Comparison of ENCODE assay signal across 1 cellular context in the genomic region with DNA sequence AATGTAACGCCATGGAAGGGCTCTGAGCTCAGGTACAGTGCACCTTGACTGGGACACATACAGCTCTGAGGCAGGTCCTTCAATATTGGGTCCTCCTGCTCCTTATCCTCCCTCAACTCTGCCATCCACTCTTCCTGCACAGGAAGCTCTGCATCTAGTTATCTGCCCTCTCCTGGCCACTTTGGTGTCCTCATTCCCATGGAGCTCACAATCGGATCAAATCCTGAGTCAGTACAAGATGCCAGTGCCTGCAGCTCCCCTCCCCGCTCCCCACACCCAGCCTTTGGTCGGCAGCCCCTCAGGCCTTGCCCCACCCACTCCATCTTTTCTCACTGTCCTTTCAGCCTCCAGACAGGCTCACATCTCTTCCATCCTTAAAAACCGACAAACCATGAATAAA.
TF ChIP-seq lines count a peak whose summit lies in the region.

No MANE protein-coding gene starts in this region.

TF ChIP-seq in GM23338, 12 proteins besides CTCF, POLR2A, EP300 and RAD21 (continued from another document):
- TF ChIP-seq, protein P1, sequence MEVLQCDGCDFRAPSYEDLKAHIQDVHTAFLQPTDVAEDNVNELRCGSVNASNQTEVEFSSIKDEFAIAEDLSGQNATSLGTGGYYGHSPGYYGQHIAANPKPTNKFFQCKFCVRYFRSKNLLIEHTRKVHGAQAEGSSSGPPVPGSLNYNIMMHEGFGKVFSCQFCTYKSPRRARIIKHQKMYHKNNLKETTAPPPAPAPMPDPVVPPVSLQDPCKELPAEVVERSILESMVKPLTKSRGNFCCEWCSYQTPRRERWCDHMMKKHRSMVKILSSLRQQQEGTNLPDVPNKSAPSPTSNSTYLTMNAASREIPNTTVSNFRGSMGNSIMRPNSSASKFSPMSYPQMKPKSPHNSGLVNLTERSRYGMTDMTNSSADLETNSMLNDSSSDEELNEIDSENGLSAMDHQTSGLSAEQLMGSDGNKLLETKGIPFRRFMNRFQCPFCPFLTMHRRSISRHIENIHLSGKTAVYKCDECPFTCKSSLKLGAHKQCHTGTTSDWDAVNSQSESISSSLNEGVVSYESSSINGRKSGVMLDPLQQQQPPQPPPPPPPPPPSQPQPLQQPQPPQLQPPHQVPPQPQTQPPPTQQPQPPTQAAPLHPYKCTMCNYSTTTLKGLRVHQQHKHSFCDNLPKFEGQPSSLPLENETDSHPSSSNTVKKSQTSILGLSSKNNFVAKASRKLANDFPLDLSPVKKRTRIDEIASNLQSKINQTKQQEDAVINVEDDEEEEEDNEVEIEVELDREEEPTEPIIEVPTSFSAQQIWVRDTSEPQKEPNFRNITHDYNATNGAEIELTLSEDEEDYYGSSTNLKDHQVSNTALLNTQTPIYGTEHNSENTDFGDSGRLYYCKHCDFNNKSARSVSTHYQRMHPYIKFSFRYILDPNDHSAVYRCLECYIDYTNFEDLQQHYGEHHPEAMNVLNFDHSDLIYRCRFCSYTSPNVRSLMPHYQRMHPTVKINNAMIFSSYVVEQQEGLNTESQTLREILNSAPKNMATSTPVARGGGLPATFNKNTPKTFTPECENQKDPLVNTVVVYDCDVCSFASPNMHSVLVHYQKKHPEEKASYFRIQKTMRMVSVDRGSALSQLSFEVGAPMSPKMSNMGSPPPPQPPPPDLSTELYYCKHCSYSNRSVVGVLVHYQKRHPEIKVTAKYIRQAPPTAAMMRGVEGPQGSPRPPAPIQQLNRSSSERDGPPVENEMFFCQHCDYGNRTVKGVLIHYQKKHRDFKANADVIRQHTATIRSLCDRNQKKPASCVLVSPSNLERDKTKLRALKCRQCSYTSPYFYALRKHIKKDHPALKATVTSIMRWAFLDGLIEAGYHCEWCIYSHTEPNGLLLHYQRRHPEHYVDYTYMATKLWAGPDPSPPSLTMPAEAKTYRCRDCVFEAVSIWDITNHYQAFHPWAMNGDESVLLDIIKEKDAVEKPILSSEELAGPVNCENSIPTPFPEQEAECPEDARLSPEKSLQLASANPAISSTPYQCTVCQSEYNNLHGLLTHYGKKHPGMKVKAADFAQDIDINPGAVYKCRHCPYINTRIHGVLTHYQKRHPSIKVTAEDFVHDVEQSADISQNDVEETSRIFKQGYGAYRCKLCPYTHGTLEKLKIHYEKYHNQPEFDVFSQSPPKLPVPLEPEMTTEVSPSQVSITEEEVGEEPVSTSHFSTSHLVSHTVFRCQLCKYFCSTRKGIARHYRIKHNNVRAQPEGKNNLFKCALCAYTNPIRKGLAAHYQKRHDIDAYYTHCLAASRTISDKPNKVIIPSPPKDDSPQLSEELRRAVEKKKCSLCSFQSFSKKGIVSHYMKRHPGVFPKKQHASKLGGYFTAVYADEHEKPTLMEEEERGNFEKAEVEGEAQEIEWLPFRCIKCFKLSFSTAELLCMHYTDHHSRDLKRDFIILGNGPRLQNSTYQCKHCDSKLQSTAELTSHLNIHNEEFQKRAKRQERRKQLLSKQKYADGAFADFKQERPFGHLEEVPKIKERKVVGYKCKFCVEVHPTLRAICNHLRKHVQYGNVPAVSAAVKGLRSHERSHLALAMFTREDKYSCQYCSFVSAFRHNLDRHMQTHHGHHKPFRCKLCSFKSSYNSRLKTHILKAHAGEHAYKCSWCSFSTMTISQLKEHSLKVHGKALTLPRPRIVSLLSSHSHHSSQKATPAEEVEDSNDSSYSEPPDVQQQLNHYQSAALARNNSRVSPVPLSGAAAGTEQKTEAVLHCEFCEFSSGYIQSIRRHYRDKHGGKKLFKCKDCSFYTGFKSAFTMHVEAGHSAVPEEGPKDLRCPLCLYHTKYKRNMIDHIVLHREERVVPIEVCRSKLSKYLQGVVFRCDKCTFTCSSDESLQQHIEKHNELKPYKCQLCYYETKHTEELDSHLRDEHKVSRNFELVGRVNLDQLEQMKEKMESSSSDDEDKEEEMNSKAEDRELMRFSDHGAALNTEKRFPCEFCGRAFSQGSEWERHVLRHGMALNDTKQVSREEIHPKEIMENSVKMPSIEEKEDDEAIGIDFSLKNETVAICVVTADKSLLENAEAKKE (CRISPR knock-in tag; IDR thresholded peaks at IDR 0.05) = no peak
- TF ChIP-seq, protein P2, sequence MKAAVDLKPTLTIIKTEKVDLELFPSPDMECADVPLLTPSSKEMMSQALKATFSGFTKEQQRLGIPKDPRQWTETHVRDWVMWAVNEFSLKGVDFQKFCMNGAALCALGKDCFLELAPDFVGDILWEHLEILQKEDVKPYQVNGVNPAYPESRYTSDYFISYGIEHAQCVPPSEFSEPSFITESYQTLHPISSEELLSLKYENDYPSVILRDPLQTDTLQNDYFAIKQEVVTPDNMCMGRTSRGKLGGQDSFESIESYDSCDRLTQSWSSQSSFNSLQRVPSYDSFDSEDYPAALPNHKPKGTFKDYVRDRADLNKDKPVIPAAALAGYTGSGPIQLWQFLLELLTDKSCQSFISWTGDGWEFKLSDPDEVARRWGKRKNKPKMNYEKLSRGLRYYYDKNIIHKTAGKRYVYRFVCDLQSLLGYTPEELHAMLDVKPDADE (IDR thresholded peaks at IDR 0.05) = no peak
